Comparison of ENCODE assay signal across 1 cellular context in the genomic region with DNA sequence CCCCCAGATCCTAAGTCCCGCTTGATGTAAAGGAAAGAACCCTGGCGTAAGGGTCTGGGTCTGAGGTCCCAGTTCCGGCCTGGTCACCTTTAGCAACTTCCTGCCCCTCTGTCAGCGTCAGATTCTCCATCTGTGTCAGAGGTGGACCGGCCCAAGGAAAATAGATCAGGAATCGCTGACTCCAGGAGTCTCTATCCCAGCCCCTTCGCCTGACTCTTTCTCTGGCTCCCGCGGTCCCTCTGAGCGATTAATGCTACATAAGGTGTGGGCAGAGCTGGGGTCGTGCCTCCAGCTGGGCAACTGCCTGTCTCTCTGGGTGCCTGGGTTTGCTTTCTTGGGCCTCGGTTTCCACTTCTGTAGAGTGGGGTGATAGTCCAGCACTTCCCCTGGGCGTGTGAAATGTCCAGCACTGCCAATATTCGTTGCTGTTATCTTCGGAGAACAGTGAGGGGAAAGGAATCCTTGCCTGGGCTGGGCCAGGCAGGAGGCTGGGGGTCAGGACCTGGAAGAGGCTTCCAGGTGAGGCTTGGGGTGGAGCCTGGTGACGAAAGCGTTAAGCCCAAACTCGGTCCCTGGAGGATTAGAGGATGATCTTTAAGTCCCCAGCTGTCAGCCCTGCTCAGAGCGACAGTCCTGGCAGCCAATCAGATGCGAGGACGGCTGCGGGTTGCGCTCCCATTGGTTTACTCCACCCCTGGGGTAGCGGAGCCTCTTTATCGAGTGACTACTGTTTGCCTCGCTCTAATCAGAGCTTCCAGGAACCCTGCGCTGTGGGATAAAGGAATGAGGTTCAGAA.
TF ChIP-seq lines count a peak whose summit lies in the region.

No MANE protein-coding gene starts in this region.

TF ChIP-seq in K562, 482 proteins besides CTCF, POLR2A, EP300 and RAD21 (continued from another document):
- TF ChIP-seq ZBTB40 (IDR thresholded peaks at IDR 0.05) = no peak; the same call in 1 of the 2 replicates
- no peak for TF ChIP-seq ZBTB40 (CRISPR knock-in tag; IDR thresholded peaks at IDR 0.05)
- TF ChIP-seq, protein P1, sequence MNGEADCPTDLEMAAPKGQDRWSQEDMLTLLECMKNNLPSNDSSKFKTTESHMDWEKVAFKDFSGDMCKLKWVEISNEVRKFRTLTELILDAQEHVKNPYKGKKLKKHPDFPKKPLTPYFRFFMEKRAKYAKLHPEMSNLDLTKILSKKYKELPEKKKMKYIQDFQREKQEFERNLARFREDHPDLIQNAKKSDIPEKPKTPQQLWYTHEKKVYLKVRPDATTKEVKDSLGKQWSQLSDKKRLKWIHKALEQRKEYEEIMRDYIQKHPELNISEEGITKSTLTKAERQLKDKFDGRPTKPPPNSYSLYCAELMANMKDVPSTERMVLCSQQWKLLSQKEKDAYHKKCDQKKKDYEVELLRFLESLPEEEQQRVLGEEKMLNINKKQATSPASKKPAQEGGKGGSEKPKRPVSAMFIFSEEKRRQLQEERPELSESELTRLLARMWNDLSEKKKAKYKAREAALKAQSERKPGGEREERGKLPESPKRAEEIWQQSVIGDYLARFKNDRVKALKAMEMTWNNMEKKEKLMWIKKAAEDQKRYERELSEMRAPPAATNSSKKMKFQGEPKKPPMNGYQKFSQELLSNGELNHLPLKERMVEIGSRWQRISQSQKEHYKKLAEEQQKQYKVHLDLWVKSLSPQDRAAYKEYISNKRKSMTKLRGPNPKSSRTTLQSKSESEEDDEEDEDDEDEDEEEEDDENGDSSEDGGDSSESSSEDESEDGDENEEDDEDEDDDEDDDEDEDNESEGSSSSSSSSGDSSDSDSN (IDR thresholded peaks at IDR 0.05; ENCODE audit: borderline replicate concordance in 1 of 2, low read depth in 2 of 2, low read length in 2 of 2) = no peak
- no peak for TF ChIP-seq MXD1 (CRISPR knock-in tag; IDR thresholded peaks at IDR 0.05; ENCODE audit: borderline replicate concordance, poor library complexity, severe bottlenecking)
- no peak for TF ChIP-seq ZNF124 (CRISPR knock-in tag; IDR thresholded peaks at IDR 0.05)
- peak; percentile 89 for TF ChIP-seq CHD2 (IDR thresholded peaks at IDR 0.05; ENCODE audit: low read depth, low read length)
- TF ChIP-seq KLF1 (tag; IDR thresholded peaks at IDR 0.05) = 0 out of 2 replicates have a peak, but pooled peaks have one; percentile 19
- TF ChIP-seq CC2D1A (IDR thresholded peaks at IDR 0.05) = no peak; the same call in 1 of the 2 replicates
- TF ChIP-seq MEF2D (tag; conservative IDR thresholded peaks at IDR 0.05; ENCODE audit: low read depth) = no peak
- TF ChIP-seq SMARCC2 (IDR thresholded peaks at IDR 0.05; ENCODE audit: low read depth) = no peak
- TF ChIP-seq ZNF140 (CRISPR knock-in tag; IDR thresholded peaks at IDR 0.05) = no peak
- TF ChIP-seq ZBTB17 (CRISPR knock-in tag; IDR thresholded peaks at IDR 0.05) = no peak
- peak; percentile 14; the same call in 1 of the 2 replicates for TF ChIP-seq GATA2 (CRISPR knock-in tag; IDR thresholded peaks at IDR 0.05)
- no peak for TF ChIP-seq ZNF175 (CRISPR knock-in tag; IDR thresholded peaks at IDR 0.05; ENCODE audit: low read depth)
- TF ChIP-seq U2AF2 (optimal IDR thresholded peaks at IDR 0.05; ENCODE audit: low read depth, low read length) = no peak
- TF ChIP-seq, protein P2, sequence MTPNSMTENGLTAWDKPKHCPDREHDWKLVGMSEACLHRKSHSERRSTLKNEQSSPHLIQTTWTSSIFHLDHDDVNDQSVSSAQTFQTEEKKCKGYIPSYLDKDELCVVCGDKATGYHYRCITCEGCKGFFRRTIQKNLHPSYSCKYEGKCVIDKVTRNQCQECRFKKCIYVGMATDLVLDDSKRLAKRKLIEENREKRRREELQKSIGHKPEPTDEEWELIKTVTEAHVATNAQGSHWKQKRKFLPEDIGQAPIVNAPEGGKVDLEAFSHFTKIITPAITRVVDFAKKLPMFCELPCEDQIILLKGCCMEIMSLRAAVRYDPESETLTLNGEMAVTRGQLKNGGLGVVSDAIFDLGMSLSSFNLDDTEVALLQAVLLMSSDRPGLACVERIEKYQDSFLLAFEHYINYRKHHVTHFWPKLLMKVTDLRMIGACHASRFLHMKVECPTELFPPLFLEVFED (CRISPR knock-in tag; conservative IDR thresholded peaks at IDR 0.05) = no peak
- TF ChIP-seq EP400 (IDR thresholded peaks at IDR 0.05) = no peak
- TF ChIP-seq DIDO1 (tag; IDR thresholded peaks at IDR 0.05; ENCODE audit: low read depth) = no peak
- peak; percentile 96 for TF ChIP-seq HDGF (IDR thresholded peaks at IDR 0.05)
